9 cellular contexts compared by ENCODE assay signal in genomic region chr14:21723431-21724045, GRCh38. TPM values are rescaled to one million over a fixed set of nuclear protein-coding genes. Genes with fewer than 3 reads are reported as not detected.
DNase-seq lines count a peak whose midpoint lies in the region; ATAC-seq and TF ChIP-seq lines count a peak whose summit lies in the region.
"Had no signal": no experiment of that assay in that cellular context is flagged by ENCODE, and none has a peak within 500 bp of the region (broad histone marks: within the 10 kb centered on the region; RNA-seq: fewer than 3 reads in every experiment).

No MANE protein-coding gene starts in this region.

- no peak overlapping the region for H2AK5ac ChIP-seq in trophoblast cell (ENCODE audit: low read length)

- CTCF ChIA-PET in activated naive CD4-positive, alpha-beta T cell treated with anti-CD3 and anti-CD28 coated beads, Interleukin-2, amount 10 ng/mL, durations not matched to agents 7 days and 5 days (lab: Charles Lee), result interaction anchor here (0.6 to 2.7 kb wide), 15 partner anchors 8 to 847 kb away, joined by 3 to 19 read pairs (median 4); no protein-coding TSS in a partner anchor

- H3K79me2 ChIP-seq in trophoblast cell (ENCODE audit: control insufficient read depth, insufficient read depth, low read length, poor library complexity), result no peaks in the 10 kb centered on the region

- H3K27me3 Mint-ChIP-seq in activated naive CD4-positive, alpha-beta T cell treated with anti-CD3 and anti-CD28 coated beads, Interleukin-2, amount 10 ng/mL, durations not matched to agents 7 days and 5 days, result peaks cover 17% of the 10 kb centered on the region
- peaks cover 12 to 56% (median 28%) of the 10 kb centered on the region in 5 donors for H3K27me3 Mint-ChIP-seq in naive thymus-derived CD8-positive, alpha-beta T cell

- H3K18ac ChIP-seq in trophoblast cell (ENCODE audit: low read length), result no peak overlapping the region

- H2BK120ac ChIP-seq in trophoblast cell (ENCODE audit: insufficient read depth, low read length, poor library complexity), result no peak overlapping the region

- no peak overlapping the region for H3K27ac ChIP-seq in trophoblast cell (ENCODE audit: low read depth, low read length)
- H3K27ac ChIP-seq in left ventricle myocardium inferior (replicated peaks), result no peak overlapping the region

- H3K27ac Mint-ChIP-seq in activated naive CD4-positive, alpha-beta T cell treated with anti-CD3 and anti-CD28 coated beads, Interleukin-2, amount 10 ng/mL, durations not matched to agents 7 days and 5 days, result peak overlapping the region; percentile 81
- H3K27ac Mint-ChIP-seq in naive thymus-derived CD8-positive, alpha-beta T cell, result peak overlapping the region; percentile 2 to 89 (median 76)
- H3K27ac Mint-ChIP-seq: memory B cell had no signal

- peak overlapping the region; percentile 73 for H3K4me3 Mint-ChIP-seq in activated naive CD4-positive, alpha-beta T cell treated with anti-CD3 and anti-CD28 coated beads, Interleukin-2, amount 10 ng/mL, durations not matched to agents 7 days and 5 days
- H3K4me3 Mint-ChIP-seq in naive thymus-derived CD8-positive, alpha-beta T cell, result peak overlapping the region; percentile 39 to 95 (median 80)
- H3K4me3 Mint-ChIP-seq: memory B cell had no signal

- H2BK12ac ChIP-seq in trophoblast cell (ENCODE audit: low read length), result no peak overlapping the region

- H3K4me1 ChIP-seq in trophoblast cell (ENCODE audit: control insufficient read depth in 1 of 2, insufficient read depth in 2 of 2, low read length in 2 of 2) (no peaks in the 10 kb centered on the region), left ventricle myocardium inferior (no peaks in the 10 kb centered on the region)

- H3K4me3 ChIP-seq in trophoblast cell (ENCODE audit: low read depth, low read length), result no peak overlapping the region
- H3K4me3 ChIP-seq in left ventricle myocardium inferior, result no peak overlapping the region

- no peak for TF ChIP-seq CTCF in left ventricle myocardium inferior (IDR thresholded peaks at IDR 0.05; ENCODE audit: borderline replicate concordance)

- DNase-seq in NCI-H2171 (lab: John Stamatoyannopoulos, UW) (peak; percentile 42), trophoblast cell (no peak), left ventricle myocardium inferior (no peak)
- DNase-seq in activated naive CD4-positive, alpha-beta T cell treated with anti-CD3 and anti-CD28 coated beads, Interleukin-2, amount 10 ng/mL, durations not matched to agents 7 days and 5 days, result peak; percentile 69
- peak in 8 of 10 donors; percentile 11 to 70 (median 40) for DNase-seq in naive thymus-derived CD8-positive, alpha-beta T cell

- no peaks in the 10 kb centered on the region for H3K9me3 Mint-ChIP-seq in activated naive CD4-positive, alpha-beta T cell treated with anti-CD3 and anti-CD28 coated beads, Interleukin-2, amount 10 ng/mL, durations not matched to agents 7 days and 5 days
- no peaks in the 10 kb centered on the region for H3K9me3 Mint-ChIP-seq in naive thymus-derived CD8-positive, alpha-beta T cell

- H3K4me2 ChIP-seq in trophoblast cell (ENCODE audit: low read length), result no peak overlapping the region

- no peak overlapping the region for H3K4ac ChIP-seq in trophoblast cell (ENCODE audit: low read depth, low read length)

- H2BK5ac ChIP-seq in trophoblast cell (ENCODE audit: low read depth, low read length, poor library complexity), result no peak overlapping the region

- no peaks in the 10 kb centered on the region for H3K79me1 ChIP-seq in trophoblast cell (ENCODE audit: low read length)

- no peaks in the 10 kb centered on the region for H3K36me3 Mint-ChIP-seq in activated naive CD4-positive, alpha-beta T cell treated with anti-CD3 and anti-CD28 coated beads, Interleukin-2, amount 10 ng/mL, durations not matched to agents 7 days and 5 days
- H3K36me3 Mint-ChIP-seq in naive thymus-derived CD8-positive, alpha-beta T cell, result no peaks in the 10 kb centered on the region

- intact Hi-C loops in left ventricle myocardium inferior (cut with micrococcal nuclease), result no loop called here

- POLR2A ChIA-PET in naive thymus-derived CD8-positive, alpha-beta T cell (lab: Charles Lee), result interaction anchor here (0.7 to 3.3 kb wide), 11 partner anchors 11 to 842 kb away, joined by 3 to 12 read pairs (median 5); no protein-coding TSS in a partner anchor

- ATAC-seq in GM18519 (IDR thresholded peaks at IDR 0.05; ENCODE audit: low FRiP score, unreplicated experiment) (peak; percentile 47), GM21619 (IDR thresholded peaks at IDR 0.05; ENCODE audit: unreplicated experiment) (no peak)
- ATAC-seq in naive thymus-derived CD8-positive, alpha-beta T cell, result peak; percentile 76 to 81

- WGBS in trophoblast cell (ENCODE audit: extremely low coverage, insufficient coverage, insufficient read length), result no CpG with 5 or more reads among the region's 14 CpGs

- H4K91ac ChIP-seq in trophoblast cell (ENCODE audit: low read depth, low read length), result no peak overlapping the region

- H2AFZ ChIP-seq in trophoblast cell (ENCODE audit: insufficient read depth, low read length, poor library complexity), result no peak overlapping the region

- H3K27me3 ChIP-seq in trophoblast cell (ENCODE audit: insufficient read depth, low read length) (no peaks in the 10 kb centered on the region), left ventricle myocardium inferior (ENCODE audit: low read depth) (peaks cover 39% of the 10 kb centered on the region)

- peaks cover 2% of the 10 kb centered on the region for H3K4me1 Mint-ChIP-seq in activated naive CD4-positive, alpha-beta T cell treated with anti-CD3 and anti-CD28 coated beads, Interleukin-2, amount 10 ng/mL, durations not matched to agents 7 days and 5 days
- peaks cover 0 to 5% (median 1%) of the 10 kb centered on the region in 4 donors for H3K4me1 Mint-ChIP-seq in naive thymus-derived CD8-positive, alpha-beta T cell
- H3K4me1 Mint-ChIP-seq: memory B cell had no signal

- H4K12ac ChIP-seq in trophoblast cell (ENCODE audit: low read depth, low read length), result no peak overlapping the region

- H4K8ac ChIP-seq in trophoblast cell (ENCODE audit: low read depth, low read length), result no peak overlapping the region

- no peak overlapping the region for H3K23ac ChIP-seq in trophoblast cell (ENCODE audit: low read length)

- H3K36me3 ChIP-seq in trophoblast cell (ENCODE audit: control insufficient read depth in 1 of 2, insufficient read depth in 2 of 2, low read length in 2 of 2) (no peaks in the 10 kb centered on the region), left ventricle myocardium inferior (no peaks in the 10 kb centered on the region)

- no peak overlapping the region for H3K9ac ChIP-seq in trophoblast cell (ENCODE audit: low read length)

- H3K9me3 ChIP-seq in trophoblast cell (ENCODE audit: insufficient read depth, low read depth, low read length), result no peaks in the 10 kb centered on the region
- no peaks in the 10 kb centered on the region for H3K9me3 ChIP-seq in left ventricle myocardium inferior (replicated peaks)

- no peak overlapping the region for H3K14ac ChIP-seq in trophoblast cell (ENCODE audit: low read length)

RNA-seq across cellular contexts. Expression of gene OR4E1, which starts 49.9 kb away (rescaled TPM):
- under 1 TPM in 1 of 2 experiments, not detected in 1; 0.13 TPM for total RNA-seq in naive thymus-derived CD8-positive, alpha-beta T cell
- polyA plus RNA-seq in naive thymus-derived CD8-positive, alpha-beta T cell, result not detected
- not detected in 2 replicates for polyA plus RNA-seq in trophoblast cell (2013)
- not detected for total RNA-seq in left ventricle myocardium inferior
- total RNA-seq: T-helper 2 cell treated with Interferon-gamma antibody and Interleukin-4, amounts not matched to agents 100 ng/mL and 5 ng/mL, for 36 hours had no signal

Comparison
In these comparisons a context has a peak if more than half of its experiments do, and no peak if none do; other contexts are left out.
1. DNase-seq: peak in NCI-H2171 (single experiment), activated naive CD4-positive, alpha-beta T cell treated with anti-CD3 and anti-CD28 coated beads, Interleukin-2, amount 10 ng/mL, durations not matched to agents 7 days and 5 days (single experiment) and naive thymus-derived CD8-positive, alpha-beta T cell (8 of 10); none in trophoblast cell (0 of 2) and left ventricle myocardium inferior (single experiment).